Comparison of ENCODE assay signal across 1 cellular context in the genomic region with DNA sequence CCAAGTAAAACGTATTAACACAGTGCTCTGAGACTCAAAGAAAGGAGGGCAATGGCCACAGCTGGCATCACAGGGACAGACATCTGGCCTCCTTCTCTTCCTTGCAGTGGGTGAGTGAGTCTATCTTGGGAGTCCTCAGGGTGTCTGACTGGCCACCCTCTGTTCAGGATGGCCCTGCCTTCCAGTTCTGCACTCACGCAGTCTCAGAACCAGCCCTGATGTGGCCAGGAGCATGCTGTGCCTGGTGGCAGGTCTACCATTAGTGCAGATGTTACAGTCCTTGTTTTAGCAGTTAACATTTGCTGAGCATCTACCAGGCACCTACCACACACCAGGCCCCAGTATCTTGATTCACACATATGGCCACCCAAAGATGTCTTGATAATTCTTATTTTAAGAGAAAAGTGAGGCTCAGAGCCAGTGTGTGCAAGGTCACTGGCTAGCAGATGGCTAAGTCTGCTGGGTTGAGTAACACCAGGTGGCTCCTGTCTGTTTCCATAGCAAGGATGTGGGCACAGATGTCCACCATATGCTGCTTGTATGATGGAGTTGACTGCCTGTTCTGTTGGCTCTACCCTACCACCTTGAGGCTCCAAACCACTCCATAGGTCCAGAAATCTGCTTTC.
TF ChIP-seq lines count a peak whose summit lies in the region.

No MANE protein-coding gene starts in this region.

TF ChIP-seq in IMR-90, 13 proteins besides CTCF, POLR2A, EP300 and RAD21:
- TF ChIP-seq CEBPB (IDR thresholded peaks at IDR 0.05; ENCODE audit: low read depth, low read length) (no peak), MAFK (IDR thresholded peaks at IDR 0.05; ENCODE audit: low read depth, low read length) (no peak), NFE2L2 (IDR thresholded peaks at IDR 0.05; ENCODE audit: low read depth, low read length) (no peak), RCOR1 (IDR thresholded peaks at IDR 0.05; ENCODE audit: insufficient replicate concordance, low read length) (no peak)
- TF ChIP-seq, protein P1, sequence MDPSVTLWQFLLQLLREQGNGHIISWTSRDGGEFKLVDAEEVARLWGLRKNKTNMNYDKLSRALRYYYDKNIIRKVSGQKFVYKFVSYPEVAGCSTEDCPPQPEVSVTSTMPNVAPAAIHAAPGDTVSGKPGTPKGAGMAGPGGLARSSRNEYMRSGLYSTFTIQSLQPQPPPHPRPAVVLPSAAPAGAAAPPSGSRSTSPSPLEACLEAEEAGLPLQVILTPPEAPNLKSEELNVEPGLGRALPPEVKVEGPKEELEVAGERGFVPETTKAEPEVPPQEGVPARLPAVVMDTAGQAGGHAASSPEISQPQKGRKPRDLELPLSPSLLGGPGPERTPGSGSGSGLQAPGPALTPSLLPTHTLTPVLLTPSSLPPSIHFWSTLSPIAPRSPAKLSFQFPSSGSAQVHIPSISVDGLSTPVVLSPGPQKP (IDR thresholded peaks at IDR 0.05; ENCODE audit: borderline replicate concordance, low read depth, low read length), result no peak
